In the genomic region with DNA sequence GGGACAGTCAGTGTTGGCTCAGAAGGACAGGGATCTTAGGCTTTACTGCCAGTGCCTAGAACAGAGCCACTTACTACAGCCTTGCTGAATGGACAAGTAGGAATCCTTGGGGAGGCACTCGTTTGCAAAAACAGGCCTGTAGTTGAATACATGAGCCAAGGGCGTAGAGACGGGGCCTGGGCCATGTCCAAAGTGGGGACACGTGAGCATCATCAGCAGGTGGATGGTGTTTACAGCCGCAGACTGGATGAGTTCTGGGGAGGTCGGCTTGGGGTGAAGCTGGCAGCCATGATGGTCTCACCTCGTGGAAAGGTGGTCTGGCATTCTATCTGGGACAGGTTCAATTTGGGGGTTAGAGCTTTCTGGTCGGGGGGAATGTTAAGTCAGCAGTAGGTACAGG, we compare ENCODE assay signal across 34 cellular contexts. TPM values are rescaled to one million over a fixed set of nuclear protein-coding genes. Genes with fewer than 3 reads are reported as not detected.
"Had no signal": no experiment of that assay in that cellular context is flagged by ENCODE, and none has a peak within 500 bp of the region (broad histone marks: within the 10 kb centered on the region; RNA-seq: fewer than 3 reads in every experiment).

No MANE protein-coding gene starts in this region.

- H3K27ac ChIP-seq: ascending aorta, breast epithelium, cardiac muscle cell, colonic mucosa, epithelial cell of prostate, esophagus squamous epithelium, VCaP had no signal

- FAIRE-seq: endometrium, endothelial cell of umbilical vein had no signal

- H3K27ac Mint-ChIP-seq: activated B cell treated with CpG ODN at 0.5 μM for 24 hours; activated CD8-positive, alpha-beta T cell treated with anti-CD3 and anti-CD28 coated beads for 36 hours; activated naive CD4-positive, alpha-beta T cell treated with anti-CD3 and anti-CD28 coated beads, Interleukin-2, amount 50 U/mL, for 24 hours; activated naive CD8-positive, alpha-beta T cell treated with anti-CD3 and anti-CD28 coated beads, Interleukin-2, amount 10 ng/mL, durations not matched to agents 7 days and 5 days; brain had no signal

- H3K4me3 ChIP-seq: ascending aorta, breast epithelium, cardiac muscle cell, colonic mucosa, esophagus squamous epithelium had no signal

- ATAC-seq: activated CD4-positive, CD25-positive, alpha-beta regulatory T cell treated with anti-CD3 and anti-CD28 coated beads, Interleukin-2, amount 50 U/mL, for 24 hours; activated CD8-positive, alpha-beta T cell treated with anti-CD3 and anti-CD28 coated beads for 36 hours; activated T-cell treated with anti-CD3 and anti-CD28 coated beads, Interleukin-2, amount 50 U/mL, for 4 hours; activated T-helper 17 cell treated with anti-CD3 and anti-CD28 coated beads, Interleukin-2, amount 50 U/mL, for 72 hours had no signal

- H3K9me3 ChIP-seq: ascending aorta, breast epithelium, colonic mucosa, esophagus squamous epithelium had no signal

- H3K36me3 Mint-ChIP-seq: activated naive CD4-positive, alpha-beta T cell treated with anti-CD3 and anti-CD28 coated beads, Interleukin-2, amount 50 U/mL, for 24 hours; activated naive CD8-positive, alpha-beta T cell treated with anti-CD3 and anti-CD28 coated beads, Interleukin-2, amount 10 ng/mL, durations not matched to agents 7 days and 5 days had no signal

- DNase-seq: activated B cell treated with CpG ODN at 0.5 μM for 24 hours; activated CD4-positive, alpha-beta T cell treated with anti-CD3 and anti-CD28 coated beads for 48 hours; activated CD4-positive, alpha-beta T cell treated with anti-CD3 and anti-CD28 coated beads, Interleukin-2, amount 50 U/mL, for 1 hour; activated CD4-positive, alpha-beta T cell treated with anti-CD3 and anti-CD28 coated beads, Interleukin-2, amount 50 U/mL, for 48 hours; activated CD8-positive, alpha-beta memory T cell treated with anti-CD3 and anti-CD28 coated beads for 24 hours; activated CD8-positive, alpha-beta T cell treated with anti-CD3 and anti-CD28 coated beads for 36 hours; activated effector memory CD4-positive, alpha-beta T cell treated with Interleukin-2 at 50 U/mL for 16 hours; activated gamma-delta T cell treated with Interleukin-2 at 50 U/mL for 16 hours; activated naive CD4-positive, alpha-beta T cell treated with Interleukin-2 at 50 U/mL for 16 hours; activated naive CD8-positive, alpha-beta T cell treated with anti-CD3 and anti-CD28 coated beads, Interleukin-2, amount 10 ng/mL, durations not matched to agents 7 days and 5 days; activated T-cell treated with anti-CD3 and anti-CD28 coated beads, Interleukin-2, amount 50 U/mL, for 4 hours; central memory CD4-positive, alpha-beta T cell; cerebellar nuclear complex; colonic mucosa; effector CD8-positive, alpha-beta T cell; esophagus squamous epithelium; foreskin melanocyte; head of caudate nucleus; T-helper 1 cell; T-helper 2 cell had no signal

- H3K36me3 ChIP-seq: ascending aorta, breast epithelium, cardiac muscle cell, colonic mucosa, esophagus squamous epithelium had no signal

- H3K4me1 ChIP-seq: ascending aorta, breast epithelium, colonic mucosa, esophagus squamous epithelium had no signal

- H3K27me3 ChIP-seq: ascending aorta, breast epithelium, cardiac muscle cell, colonic mucosa, esophagus squamous epithelium had no signal

- H3K9me3 Mint-ChIP-seq: activated CD8-positive, alpha-beta T cell treated with anti-CD3 and anti-CD28 coated beads for 36 hours; activated naive CD4-positive, alpha-beta T cell treated with anti-CD3 and anti-CD28 coated beads, Interleukin-2, amount 50 U/mL, for 24 hours; activated naive CD8-positive, alpha-beta T cell treated with anti-CD3 and anti-CD28 coated beads, Interleukin-2, amount 10 ng/mL, durations not matched to agents 7 days and 5 days; activated T-cell treated with anti-CD3 and anti-CD28 coated beads, Interleukin-2, amount 50 U/mL, for 4 hours; activated T-helper 17 cell treated with anti-CD3 and anti-CD28 coated beads, Interleukin-2, amount 50 U/mL, for 72 hours had no signal

RNA-seq across cellular contexts. Expression of a gene that starts 17.5 kb away (rescaled TPM):
- total RNA-seq: dermis microvascular lymphatic vessel endothelial cell had no signal

RNA-seq across cellular contexts. Expression of a gene that starts 25.0 kb away (rescaled TPM):
- total RNA-seq: dermis microvascular lymphatic vessel endothelial cell, endothelial cell of umbilical vein, fibroblast of lung, fibroblast of villous mesenchyme had no signal
- polyA plus RNA-seq: endothelial cell of umbilical vein, fibroblast of lung had no signal
